Comparison of ENCODE assay signal across 20 cellular contexts in the genomic region with DNA sequence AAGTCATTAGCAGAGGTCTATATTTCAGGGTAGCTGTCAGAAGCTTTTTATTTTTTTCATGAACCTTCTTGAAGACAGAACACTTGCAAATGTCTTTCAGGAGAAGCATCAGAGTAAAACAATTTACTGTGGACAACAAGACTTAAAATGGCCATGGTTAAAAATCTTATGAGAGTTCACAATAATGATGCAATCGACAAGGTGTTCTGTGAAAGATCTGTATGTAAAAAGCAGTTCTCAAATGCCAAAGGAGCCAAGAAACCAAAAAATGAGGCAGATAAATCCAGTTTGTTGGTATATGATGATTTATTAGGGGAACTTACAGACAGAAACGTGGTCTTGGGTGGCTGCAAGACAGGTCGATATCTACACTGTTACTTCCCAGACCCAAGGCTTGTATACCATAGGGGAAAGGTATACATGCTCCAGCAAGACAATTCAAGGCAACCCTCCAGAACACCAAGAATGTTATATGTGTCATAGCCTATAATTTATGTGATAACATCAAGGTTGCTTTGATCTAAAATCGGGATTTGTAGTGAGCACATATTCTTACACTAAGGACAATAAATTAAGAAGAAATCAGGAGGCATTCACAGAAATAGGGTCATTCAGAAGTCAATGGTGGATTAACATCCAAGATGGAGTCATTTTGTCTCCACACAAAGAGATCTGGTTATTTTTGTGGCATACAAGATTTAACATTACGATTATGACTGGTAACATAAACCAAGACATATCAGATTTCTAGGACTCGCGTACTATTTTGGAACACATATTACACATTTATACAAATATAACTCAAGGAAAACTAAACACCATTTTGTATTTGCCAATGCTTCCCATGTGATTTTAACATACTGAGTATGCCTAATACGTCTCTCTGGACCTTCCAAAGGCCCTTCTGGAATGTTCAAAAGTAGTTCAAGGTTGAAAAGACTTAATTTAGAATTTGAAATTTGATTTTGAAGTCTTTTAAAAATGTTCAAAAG.
"Had no signal": no experiment of that assay in that cellular context is flagged by ENCODE, and none has a peak within 500 bp of the region (broad histone marks: within the 10 kb centered on the region; RNA-seq: fewer than 3 reads in every experiment).

No MANE protein-coding gene starts in this region.

- H3K4me3 ChIP-seq: left ventricle myocardium inferior, smooth muscle cell, suprapubic skin, upper lobe of left lung had no signal

- H3K4me2 ChIP-seq: smooth muscle cell had no signal

- FAIRE-seq: bronchial epithelial cell had no signal

- H3K36me3 Mint-ChIP-seq: activated naive CD8-positive, alpha-beta T cell treated with anti-CD3 and anti-CD28 coated beads, Interleukin-2, amount 10 ng/mL, durations not matched to agents 7 days and 5 days; natural killer cell treated with Interleukin-12 subunit alpha and Interleukin-12 subunit beta and Interleukin-15 and Interleukin-18, amount 100 ng/mL, for 72 hours; T-cell had no signal

- DNase-seq: activated CD4-positive, alpha-beta T cell treated with anti-CD3 and anti-CD28 coated beads, Interleukin-2, amount 50 U/mL, for 1 hour; activated naive CD4-positive, alpha-beta T cell; activated naive CD8-positive, alpha-beta T cell treated with anti-CD3 and anti-CD28 coated beads, Interleukin-2, amount 10 ng/mL, durations not matched to agents 7 days and 5 days; activated T-cell treated with anti-CD3 and anti-CD28 coated beads for 4 hours; aorta; dermis blood vessel endothelial cell; effector memory CD8-positive, alpha-beta T cell; islet precursor cell; left ventricle myocardium inferior; mesenchymal stem cell; nucleus accumbens; posterior cingulate gyrus; stimulated activated naive CD8-positive, alpha-beta T cell treated with anti-CD3 and anti-CD28 coated beads, Interleukin-15, Interleukin-2, amounts not matched to agents 100 U/mL and 50 U/mL, for 24 hours; T-cell; T-helper 9 cell; upper lobe of left lung had no signal

- H3K27me3 ChIP-seq: suprapubic skin, upper lobe of left lung had no signal

- ATAC-seq: effector memory CD8-positive, alpha-beta T cell; natural killer cell treated with Interleukin-12 subunit alpha and Interleukin-12 subunit beta and Interleukin-15 and Interleukin-18, amount 100 ng/mL, for 72 hours; stimulated activated naive CD8-positive, alpha-beta T cell treated with anti-CD3 and anti-CD28 coated beads, Interleukin-15, Interleukin-2, amounts not matched to agents 100 U/mL and 50 U/mL, for 24 hours; T-cell had no signal

- H3K4me3 Mint-ChIP-seq: activated naive CD8-positive, alpha-beta T cell treated with anti-CD3 and anti-CD28 coated beads, Interleukin-2, amount 10 ng/mL, durations not matched to agents 7 days and 5 days; effector memory CD8-positive, alpha-beta T cell; natural killer cell treated with Interleukin-12 subunit alpha and Interleukin-12 subunit beta and Interleukin-15 and Interleukin-18, amount 100 ng/mL, for 72 hours; T-cell had no signal

- H3K4me1 Mint-ChIP-seq: activated naive CD8-positive, alpha-beta T cell treated with anti-CD3 and anti-CD28 coated beads, Interleukin-2, amount 10 ng/mL, durations not matched to agents 7 days and 5 days; T-cell had no signal

- H3K27ac ChIP-seq: left ventricle myocardium inferior, suprapubic skin, upper lobe of left lung had no signal

- H3K27ac Mint-ChIP-seq: activated naive CD8-positive, alpha-beta T cell treated with anti-CD3 and anti-CD28 coated beads, Interleukin-2, amount 10 ng/mL, durations not matched to agents 7 days and 5 days; effector memory CD8-positive, alpha-beta T cell; natural killer cell treated with Interleukin-12 subunit alpha and Interleukin-12 subunit beta and Interleukin-15 and Interleukin-18, amount 100 ng/mL, for 72 hours; T-cell had no signal

- H3K36me3 ChIP-seq: left ventricle myocardium inferior, suprapubic skin, upper lobe of left lung had no signal

- H3K9me3 ChIP-seq: left ventricle myocardium inferior, suprapubic skin, upper lobe of left lung had no signal

- H3K4me1 ChIP-seq: left ventricle myocardium inferior, upper lobe of left lung had no signal

- H3K9me3 Mint-ChIP-seq: activated naive CD8-positive, alpha-beta T cell treated with anti-CD3 and anti-CD28 coated beads, Interleukin-2, amount 10 ng/mL, durations not matched to agents 7 days and 5 days; effector memory CD8-positive, alpha-beta T cell; natural killer cell treated with Interleukin-12 subunit alpha and Interleukin-12 subunit beta and Interleukin-15 and Interleukin-18, amount 100 ng/mL, for 72 hours; T-cell had no signal
